Comparison of ENCODE assay signal across 7 cellular contexts in the genomic region with DNA sequence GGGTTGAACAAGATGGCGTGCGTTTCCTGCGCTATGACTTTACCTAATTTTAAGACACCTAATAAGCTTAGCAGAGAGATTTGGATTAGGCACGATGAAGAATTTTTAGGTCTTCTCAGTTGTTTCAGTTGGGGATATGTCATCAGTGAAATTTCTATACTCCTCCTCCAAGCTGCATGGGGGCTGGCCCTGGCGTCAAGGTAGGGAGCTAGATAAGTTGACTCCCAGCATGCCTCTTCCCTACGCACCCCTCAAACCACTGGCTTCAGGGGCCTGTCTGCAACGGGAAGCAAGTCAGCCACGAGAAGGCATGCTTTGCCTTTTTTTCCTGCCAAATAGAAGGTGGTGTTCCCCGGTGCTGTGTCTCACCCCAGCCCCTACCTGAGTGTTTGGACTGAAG.
"Had no signal": no experiment of that assay in that cellular context is flagged by ENCODE, and none has a peak within 500 bp of the region (broad histone marks: within the 10 kb centered on the region; RNA-seq: fewer than 3 reads in every experiment).

No MANE protein-coding gene starts in this region.

- H3K4me3 Mint-ChIP-seq: IgD-negative memory B cell had no signal

- H3K27ac Mint-ChIP-seq: IgD-negative memory B cell had no signal

- H3K9ac ChIP-seq: GM23248 had no signal

- H3K4me3 ChIP-seq: GM23248 had no signal

- H3K27me3 Mint-ChIP-seq: IgD-negative memory B cell had no signal

- FAIRE-seq: HTR-8/SVneo had no signal

- H3K9me3 Mint-ChIP-seq: IgD-negative memory B cell had no signal

- DNase-seq: GM23248, GOT3, H7, HCEC 1CT, KBM-7 had no signal

- H3K27ac ChIP-seq: GM23248 had no signal

- H2AFZ ChIP-seq: GM23248 had no signal
